Comparison of ENCODE assay signal across 8 cellular contexts in genomic region chr7:128869944-128870285, GRCh38. TPM values are rescaled to one million over a fixed set of nuclear protein-coding genes. Genes with fewer than 3 reads are reported as not detected.
DNase-seq lines count a peak whose midpoint lies in the region; ATAC-seq and TF ChIP-seq lines count a peak whose summit lies in the region.

No MANE protein-coding gene starts in this region.

- no peaks in the 10 kb centered on the region for H3K9me3 Mint-ChIP-seq in T-helper 2 cell treated with Interferon-gamma antibody and Interleukin-4, amounts not matched to agents 5 μg/mL and 100 μg/mL, for 36 hours

- H3K9me3 ChIP-seq in heart left ventricle = no peaks in the 10 kb centered on the region

- H3K4me1 Mint-ChIP-seq in T-helper 2 cell treated with Interferon-gamma antibody and Interleukin-4, amounts not matched to agents 5 μg/mL and 100 μg/mL, for 36 hours (ENCODE audit: low read depth) = peaks cover 2% of the 10 kb centered on the region

- peak overlapping the region; percentile 75 for H3K4me3 Mint-ChIP-seq in T-helper 2 cell treated with Interferon-gamma antibody and Interleukin-4, amounts not matched to agents 5 μg/mL and 100 μg/mL, for 36 hours

- DNase-seq in T-helper 2 cell treated with Interferon-gamma antibody and Interleukin-4, amounts not matched to agents 5 μg/mL and 100 μg/mL, for 36 hours (ENCODE audit: low spot score) = no peak
- DNase-seq in T-helper 2 cell (no peak), heart left ventricle (no peak), NCI-H187 (lab: John Stamatoyannopoulos, UW) (no peak)
- peak; percentile 24 for DNase-seq in stimulated activated CD4-positive, alpha-beta T cell treated with anti-CD3 and anti-CD28 coated beads, Interleukin-4, amount 100 ng/mL, for 1 hour

- peaks cover 0 to 21% (median 13%) of the 10 kb centered on the region in 12 donors for H3K4me1 ChIP-seq in heart left ventricle

- peaks cover 18% of the 10 kb centered on the region for H3K36me3 Mint-ChIP-seq in T-helper 2 cell treated with Interferon-gamma antibody and Interleukin-4, amounts not matched to agents 5 μg/mL and 100 μg/mL, for 36 hours (ENCODE audit: low read depth)

- no peak overlapping the region for H3K27ac Mint-ChIP-seq in T-helper 2 cell treated with Interferon-gamma antibody and Interleukin-4, amounts not matched to agents 5 μg/mL and 100 μg/mL, for 36 hours

- H3K27ac ChIP-seq in VCaP (peak overlapping the region; percentile 65; the same call in 1 of the 2 replicates), heart left ventricle (peak overlapping the region in 2 of 12 donors; percentile 38 to 55)

- H3K36me3 ChIP-seq in heart left ventricle = peaks cover 0 to 15% (median 10%) of the 10 kb centered on the region in 9 donors

- peak in 1 of 4 donors; percentile 1 for ATAC-seq in heart left ventricle
- ATAC-seq in HG03025 (IDR thresholded peaks at IDR 0.05; ENCODE audit: low FRiP score, unreplicated experiment) = no peak
- no peak for ATAC-seq in GM21737 (IDR thresholded peaks at IDR 0.05; ENCODE audit: unreplicated experiment)

- intact Hi-C loops in heart left ventricle (cut with DNase I) = loop anchor here in 7 of 10 donors (5.0 to 10.0 kb wide), 8 partner anchors 38 to 395 kb away; partner anchors contain the start of genes CCDC136 (in 3 of the 7), METTL2B (in 2 of the 7), FLNC (in 1 of the 7) and GARIN1A (in 1 of the 7)

- TF ChIP-seq CTCF in VCaP (conservative IDR thresholded peaks at IDR 0.05) = no peak
- no peak for TF ChIP-seq CTCF in heart left ventricle (IDR thresholded peaks at IDR 0.05)

- H3K4me3 ChIP-seq in heart left ventricle = peak overlapping the region; percentile 45 to 70 (median 63)

- H3K27me3 ChIP-seq in heart left ventricle = peaks cover 0 to 16% (median 0%) of the 10 kb centered on the region in 9 donors

- 9 to 21% (median 14%) methylated on average over 17 to 30 of the region's 30 CpGs for WGBS in heart left ventricle, 4 donors

- no peak for TF ChIP-seq POLR2A in heart left ventricle (IDR thresholded peaks at IDR 0.05)

- H3K27me3 Mint-ChIP-seq in T-helper 2 cell treated with Interferon-gamma antibody and Interleukin-4, amounts not matched to agents 5 μg/mL and 100 μg/mL, for 36 hours (ENCODE audit: low read depth) = peaks cover 21% of the 10 kb centered on the region

RNA-seq across cellular contexts. Expression of gene ATP6V1F, which starts 7.3 kb away (rescaled TPM):
- total RNA-seq in heart left ventricle = 100 to 1,000 TPM in 7 of 9 donors, 10 to 100 TPM in 2; 91.6 to 165 (median 121) TPM
- polyA plus RNA-seq in heart left ventricle = 100 to 1,000 TPM; 137 to 198 TPM

RNA-seq across cellular contexts. Expression of gene FLNC, which starts 39.7 kb away (rescaled TPM):
- 1,000 to 10,000 TPM in 6 of 9 donors, 100 to 1,000 TPM in 3; 721 to 3,687 (median 1,170) TPM for total RNA-seq in heart left ventricle
- 1,000 to 10,000 TPM in 1 of 2 donors, 100 to 1,000 TPM in 1; 399 to 1,654 TPM for polyA plus RNA-seq in heart left ventricle

RNA-seq across cellular contexts. Expression of gene KCP, which starts 40.6 kb away (rescaled TPM):
- total RNA-seq in heart left ventricle = 1 to 10 TPM in 1 of 9 donors, under 1 TPM in 7, not detected in 1; 0.14 to 1.3 (median 0.37) TPM
- polyA plus RNA-seq in heart left ventricle = under 1 TPM; 0.15 to 0.23 TPM
